Comparison of ENCODE assay signal across 8 cellular contexts in genomic region chr10:101830322-101831168, GRCh38. TPM values are rescaled to one million over a fixed set of nuclear protein-coding genes. Genes with fewer than 3 reads are reported as not detected.
A peak's percentile ranks its signal among the peaks of the same experiment; 100 is the strongest.
DNase-seq lines count a peak whose midpoint lies in the region; ATAC-seq and TF ChIP-seq lines count a peak whose summit lies in the region.

No MANE protein-coding gene starts in this region.

- peak; percentile 61 for ATAC-seq in GM21576 (IDR thresholded peaks at IDR 0.05; ENCODE audit: unreplicated experiment)

- peak; percentile 24 for TF ChIP-seq POLR2A in Raji (IDR thresholded peaks at IDR 0.05; ENCODE audit: insufficient read depth, low read depth, low read length)

- DNase-seq in DMS114 treated with DMSO at 0.1 percent for 48 hours (lab: John Stamatoyannopoulos, UW; ENCODE audit: unreplicated experiment): peak; percentile 71
- DNase-seq in Jurkat, Clone E6-1 (ENCODE audit: low read depth, low spot score): peak; percentile 87
- peak; percentile 92 for DNase-seq in activated gamma-delta T cell (lab: John Stamatoyannopoulos, UW)
- DNase-seq in foreskin fibroblast: peak; percentile 93 to 97
- DNase-seq in non-pigmented ciliary epithelial cell (ENCODE audit: low read depth): peak; percentile 60
- DNase-seq in substantia nigra (lab: John Stamatoyannopoulos, UW): peak in 36 of 49 donors; percentile 18 to 98 (median 47)

- H3K4me3 ChIP-seq in Jurkat, Clone E6-1 (ENCODE audit: low read length): peak overlapping the region; percentile 60
- peak overlapping the region; percentile 48 to 52 for H3K4me3 ChIP-seq in foreskin fibroblast (ENCODE audit: low read depth in 1 of 2, low read length in 2 of 2)

- H3K27ac ChIP-seq in substantia nigra (ENCODE audit: low read depth, low read length, poor library complexity, severe bottlenecking): peak overlapping the region; percentile 32

- no peak for TF ChIP-seq CTCF in foreskin fibroblast (IDR thresholded peaks at IDR 0.05; ENCODE audit: low read depth, low read length)

RNA-seq across cellular contexts. Expression of gene OGA, which starts 12.3 kb away (rescaled TPM):
- polyA plus RNA-seq in Jurkat, Clone E6-1 (2012; ENCODE audit: insufficient read depth, insufficient read length): 34.2 TPM

RNA-seq across cellular contexts. Expression of gene KCNIP2, which starts 13.1 kb away (rescaled TPM):
- polyA plus RNA-seq in Jurkat, Clone E6-1 (2012; ENCODE audit: insufficient read depth, insufficient read length): 9.8 TPM

RNA-seq across cellular contexts. Expression of gene NPM3, which starts 47.3 kb away (rescaled TPM):
- polyA plus RNA-seq in Jurkat, Clone E6-1 (2012; ENCODE audit: insufficient read depth, insufficient read length): 238 TPM

RNA-seq across cellular contexts. Expression of gene FGF8, which starts 54.6 kb away (rescaled TPM):
- polyA plus RNA-seq in Jurkat, Clone E6-1 (2012; ENCODE audit: insufficient read depth, insufficient read length): 1.5 TPM

Comparison
In these comparisons a context has a peak if more than half of its experiments do, and no peak if none do; other contexts are left out.
1. Peak in every context shown above with its lines: DNase-seq, ATAC-seq, H3K4me3 ChIP-seq and H3K27ac ChIP-seq.